Comparison of ENCODE assay signal across 12 cellular contexts in genomic region chr16:79334127-79334526, GRCh38.
A peak's percentile ranks its signal among the peaks of the same experiment; 100 is the strongest.
DNase-seq lines count a peak whose midpoint lies in the region; ATAC-seq and TF ChIP-seq lines count a peak whose summit lies in the region.
"Had no signal": no experiment of that assay in that cellular context is flagged by ENCODE, and none has a peak within 500 bp of the region (broad histone marks: within the 10 kb centered on the region; RNA-seq: fewer than 3 reads in every experiment).

No MANE protein-coding gene starts in this region.

- 69% methylated on average over 11 of the region's 13 CpGs for WGBS in right lobe of liver (ENCODE audit: insufficient coverage, low coverage, low lambda C conversion rate, missing lambda C conversion rate)

- H3K27me3 ChIP-seq in A673 (replicated peaks; ENCODE audit: insufficient read depth, low read depth, low read length, poor library complexity) = peaks cover 8% of the 10 kb centered on the region
- no peaks in the 10 kb centered on the region for H3K27me3 ChIP-seq in GM23338 (ENCODE audit: insufficient read depth)
- H3K27me3 ChIP-seq in right lobe of liver = no peaks in the 10 kb centered on the region
- H3K27me3 ChIP-seq: ascending aorta had no signal

- H3K4me1 Mint-ChIP-seq in GM23338 = peaks cover 9% of the 10 kb centered on the region

- H3K4me2 ChIP-seq in GM23338 = no peak overlapping the region

- CTCF ChIA-PET in A673 (lab: Charles Lee) = no interaction called here

- no peaks in the 10 kb centered on the region for H3K9me2 ChIP-seq in GM23338 (ENCODE audit: insufficient read depth)

- H3K4me1 ChIP-seq in A673 (ENCODE audit: insufficient read depth, low read length, poor library complexity, severe bottlenecking) (no peaks in the 10 kb centered on the region), GM23338 (ENCODE audit: insufficient read depth) (peaks cover 14% of the 10 kb centered on the region), right lobe of liver (no peaks in the 10 kb centered on the region)
- H3K4me1 ChIP-seq: ascending aorta had no signal

- peaks cover 1% of the 10 kb centered on the region for H3K27me3 Mint-ChIP-seq in GM23338 (ENCODE audit: insufficient read depth, low read depth, poor library complexity)

- no peaks in the 10 kb centered on the region for H3K36me3 Mint-ChIP-seq in GM23338 (ENCODE audit: low read depth)

- no peaks in the 10 kb centered on the region for H4K20me1 ChIP-seq in GM23338 (replicated peaks; ENCODE audit: insufficient read depth)

- no TSS peak for BruUV-seq in A673 (replicated peaks; lab: Mats Ljungman, UMichigan)

- POLR2A ChIA-PET in A673 (lab: Charles Lee; ENCODE audit: low non-redundant PET) = no interaction called here

- ATAC-seq in GM23338 = peak; percentile 81
- ATAC-seq in right lobe of liver = peak in 1 of 4 donors; percentile 36
- ATAC-seq in GM19395 (IDR thresholded peaks at IDR 0.05; ENCODE audit: unreplicated experiment) = no peak
- no peak for ATAC-seq in GM18498 (IDR thresholded peaks at IDR 0.05; ENCODE audit: unreplicated experiment)

- TF ChIP-seq CTCF in A673 (conservative IDR thresholded peaks at IDR 0.05; ENCODE audit: low read depth, low read length) (peak; percentile 58), GM23338 (conservative IDR thresholded peaks at IDR 0.05; ENCODE audit: low read depth in 2 of 2) (peak; percentile 79 to 91), right lobe of liver (IDR thresholded peaks at IDR 0.05) (peak; percentile 5 to 30 (median 21))

- H3K36me3 ChIP-seq in A673 (ENCODE audit: insufficient read depth, low read length, poor library complexity, severe bottlenecking) (no peaks in the 10 kb centered on the region), GM23338 (ENCODE audit: insufficient read depth) (no peaks in the 10 kb centered on the region), right lobe of liver (no peaks in the 10 kb centered on the region)
- H3K36me3 ChIP-seq: ascending aorta had no signal

- no peak for TF ChIP-seq POLR2A in right lobe of liver (IDR thresholded peaks at IDR 0.05)

- no peak overlapping the region for H3K27ac Mint-ChIP-seq in GM23338

- H3K4me3 Mint-ChIP-seq in GM23338 = no peak overlapping the region

- DNase-seq in A673 (ENCODE audit: low spot score) (peak; percentile 7), GM23338 (ENCODE audit: low spot score) (peak; percentile 73), right lobe of liver (no peak), NCI-H128 (lab: John Stamatoyannopoulos, UW; ENCODE audit: unreplicated experiment) (no peak), SW480 (ENCODE audit: low spot score) (no peak)
- peak; percentile 66 for DNase-seq in activated CD4-positive, alpha-beta T cell treated with anti-CD3 and anti-CD28 coated beads for 48 hours
- DNase-seq: COR-L47, NCI-H2107, T1000 had no signal

- H3K27ac ChIP-seq in A673 (ENCODE audit: low read depth, low read length, poor library complexity, severe bottlenecking) = no peak overlapping the region
- H3K27ac ChIP-seq in GM23338 (ENCODE audit: low read depth) = no peak overlapping the region
- H3K27ac ChIP-seq in right lobe of liver = no peak overlapping the region
- H3K27ac ChIP-seq: ascending aorta had no signal

- H3K9me3 Mint-ChIP-seq in GM23338 = no peaks in the 10 kb centered on the region

- H3K4me3 ChIP-seq in A673 (ENCODE audit: low read depth, low read length, poor library complexity, severe bottlenecking) (no peak overlapping the region), GM23338 (no peak overlapping the region), right lobe of liver (no peak overlapping the region)
- H3K4me3 ChIP-seq: ascending aorta had no signal

- no peaks in the 10 kb centered on the region; the same call in 1 of the 2 replicates for H3F3A ChIP-seq in GM23338 (replicated peaks; ENCODE audit: low read depth)

- no peaks in the 10 kb centered on the region for H3K79me2 ChIP-seq in GM23338 (replicated peaks; ENCODE audit: insufficient read depth)

- H2AFZ ChIP-seq in GM23338 = no peak overlapping the region

- H3K9me3 ChIP-seq in A673 (ENCODE audit: low read depth, low read length, poor library complexity, severe bottlenecking) (no peaks in the 10 kb centered on the region), right lobe of liver (no peaks in the 10 kb centered on the region)

- intact Hi-C loops in A673 (cut with micrococcal nuclease; ENCODE audit: unreplicated experiment) (no loop called here), right lobe of liver (cut with DNase I) (no loop called here)

TF ChIP-seq in GM23338, 12 proteins besides CTCF, POLR2A, EP300 and RAD21:
- TF ChIP-seq ZNF462 (CRISPR knock-in tag; IDR thresholded peaks at IDR 0.05) (no peak), CREB1 (CRISPR knock-in tag; IDR thresholded peaks at IDR 0.05; ENCODE audit: low read depth) (no peak)

Comparison
In these comparisons a context has a peak if more than half of its experiments do, and no peak if none do; other contexts are left out.
1. DNase-seq: peak in A673 (single experiment), GM23338 (single experiment) and activated CD4-positive, alpha-beta T cell treated with anti-CD3 and anti-CD28 coated beads for 48 hours (single experiment); none in right lobe of liver (0 of 3), NCI-H128 (single experiment) and SW480 (single experiment).
2. CTCF ChIP-seq: peak in every context shown above with its lines; median percentile 85 in GM23338; 58 in A673; 21 in right lobe of liver.